ENCODE assay signal across 37 cellular contexts in the genomic region with DNA sequence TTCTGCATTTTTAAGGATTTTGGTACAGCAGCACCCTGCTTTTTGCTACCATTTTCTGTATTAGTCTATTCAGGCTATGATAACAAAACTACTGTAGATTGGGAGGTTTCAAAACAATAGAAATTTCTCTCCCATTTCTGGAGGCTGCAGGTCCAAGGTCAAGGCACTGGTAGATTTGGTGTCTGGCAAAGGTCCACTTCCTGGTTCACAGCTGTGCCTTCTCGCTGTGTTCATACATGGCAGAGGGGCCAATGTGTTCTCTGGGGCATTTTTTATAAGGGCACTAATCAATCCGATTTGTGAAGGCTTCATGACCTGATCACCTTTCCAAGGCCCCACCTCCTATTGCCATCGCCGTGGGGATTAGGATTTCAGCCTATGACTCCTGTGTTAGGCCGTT.
"Had no signal": no experiment of that assay in that cellular context is flagged by ENCODE, and none has a peak within 500 bp of the region (broad histone marks: within the 10 kb centered on the region; RNA-seq: fewer than 3 reads in every experiment).

No MANE protein-coding gene starts in this region.

- H3K4me1 ChIP-seq: adrenal gland had no signal

- ATAC-seq: activated CD8-positive, alpha-beta memory T cell treated with anti-CD3 and anti-CD28 coated beads, Interleukin-2, amount 10 ng/mL, durations not matched to agents 7 days and 5 days; activated CD8-positive, alpha-beta T cell treated with anti-CD3 and anti-CD28 coated beads, Interleukin-2, amount 10 ng/mL, durations not matched to agents 7 days and 5 days; T-cell had no signal

- H3K27ac ChIP-seq: adrenal gland, cardiac muscle cell, VCaP had no signal

- H3K27me3 Mint-ChIP-seq: activated B cell treated with CpG ODN at 0.5 μM for 24 hours; activated CD4-positive, alpha-beta T cell treated with anti-CD3 and anti-CD28 coated beads, Interleukin-2, amount 10 ng/mL, durations not matched to agents 24 days and 14 days; activated CD8-positive, alpha-beta memory T cell treated with anti-CD3 and anti-CD28 coated beads, Interleukin-2, amount 10 ng/mL, durations not matched to agents 7 days and 5 days; activated naive CD4-positive, alpha-beta T cell treated with anti-CD3 and anti-CD28 coated beads, Interleukin-2, amount 10 ng/mL, durations not matched to agents 7 days and 5 days; activated naive CD4-positive, alpha-beta T cell treated with anti-CD3 and anti-CD28 coated beads, Interleukin-2, amount 50 U/mL, for 24 hours had no signal

- H3K4me1 Mint-ChIP-seq: activated B cell treated with CpG ODN at 0.5 μM for 24 hours; activated CD4-positive, alpha-beta T cell treated with anti-CD3 and anti-CD28 coated beads, Interleukin-2, amount 10 ng/mL, durations not matched to agents 24 days and 14 days; activated CD8-positive, alpha-beta memory T cell treated with anti-CD3 and anti-CD28 coated beads, Interleukin-2, amount 10 ng/mL, durations not matched to agents 7 days and 5 days; activated naive CD4-positive, alpha-beta T cell treated with anti-CD3 and anti-CD28 coated beads, Interleukin-2, amount 10 ng/mL, durations not matched to agents 7 days and 5 days; activated naive CD4-positive, alpha-beta T cell treated with anti-CD3 and anti-CD28 coated beads, Interleukin-2, amount 50 U/mL, for 24 hours; activated naive CD8-positive, alpha-beta T cell treated with anti-CD3 and anti-CD28 coated beads, Interleukin-2, amount 10 ng/mL, durations not matched to agents 7 days and 5 days; central memory CD8-positive, alpha-beta T cell; T-cell had no signal

- H3K4me3 Mint-ChIP-seq: activated B cell treated with CpG ODN at 0.5 μM for 24 hours; activated CD4-positive, alpha-beta memory T cell treated with anti-CD3 and anti-CD28 coated beads for 36 hours; activated CD4-positive, alpha-beta T cell treated with anti-CD3 and anti-CD28 coated beads, Interleukin-2, amount 10 ng/mL, durations not matched to agents 24 days and 14 days; activated CD8-positive, alpha-beta memory T cell treated with anti-CD3 and anti-CD28 coated beads, Interleukin-2, amount 10 ng/mL, durations not matched to agents 7 days and 5 days; activated CD8-positive, alpha-beta T cell treated with anti-CD3 and anti-CD28 coated beads, Interleukin-2, amount 10 ng/mL, durations not matched to agents 7 days and 5 days; activated naive CD4-positive, alpha-beta T cell treated with anti-CD3 and anti-CD28 coated beads, Interleukin-2, amount 10 ng/mL, durations not matched to agents 7 days and 5 days; activated naive CD4-positive, alpha-beta T cell treated with anti-CD3 and anti-CD28 coated beads, Interleukin-2, amount 50 U/mL, for 24 hours; activated naive CD8-positive, alpha-beta T cell; activated naive CD8-positive, alpha-beta T cell treated with anti-CD3 and anti-CD28 coated beads, Interleukin-2, amount 10 ng/mL, durations not matched to agents 7 days and 5 days; activated T-cell treated with anti-CD3 and anti-CD28 coated beads, Interleukin-2, amount 50 U/mL, for 24 hours; brain; central memory CD8-positive, alpha-beta T cell; T-cell; T-helper 2 cell treated with Interferon-gamma antibody and Interleukin-4, amounts not matched to agents 5 μg/mL and 100 μg/mL, for 36 hours had no signal

- DNase-seq: activated B cell treated with CpG ODN at 0.5 μM for 24 hours; activated CD4-positive, alpha-beta memory T cell treated with anti-CD3 and anti-CD28 coated beads for 36 hours; activated CD4-positive, alpha-beta T cell treated with anti-CD3 and anti-CD28 coated beads for 4 hours; activated CD4-positive, alpha-beta T cell treated with anti-CD3 and anti-CD28 coated beads, Interleukin-2, amount 10 ng/mL, durations not matched to agents 24 days and 14 days; activated CD4-positive, alpha-beta T cell treated with anti-CD3 and anti-CD28 coated beads, Interleukin-2, amount 50 U/mL, for 1 hour; activated CD4-positive, alpha-beta T cell treated with anti-CD3 and anti-CD28 coated beads, Interleukin-2, amount 50 U/mL, for 4 hours; activated CD4-positive, CD25-positive, alpha-beta regulatory T cell treated with anti-CD3 and anti-CD28 coated beads, Interleukin-2, amount 50 U/mL, for 72 hours; activated CD8-positive, alpha-beta memory T cell treated with anti-CD3 and anti-CD28 coated beads for 24 hours; activated CD8-positive, alpha-beta memory T cell treated with anti-CD3 and anti-CD28 coated beads, Interleukin-2, amount 10 ng/mL, durations not matched to agents 7 days and 5 days; activated CD8-positive, alpha-beta memory T cell treated with anti-CD3 and anti-CD28 coated beads, Interleukin-2, amount 50 U/mL, for 48 hours; activated CD8-positive, alpha-beta T cell treated with anti-CD3 and anti-CD28 coated beads, Interleukin-2, amount 10 ng/mL, durations not matched to agents 7 days and 5 days; activated effector memory CD4-positive, alpha-beta T cell treated with Interleukin-2 at 50 U/mL for 16 hours; activated gamma-delta T cell; activated naive CD4-positive, alpha-beta T cell treated with anti-CD3 and anti-CD28 coated beads, Interleukin-2, amount 10 ng/mL, durations not matched to agents 7 days and 5 days; activated naive CD4-positive, alpha-beta T cell treated with Interleukin-2 at 50 U/mL for 16 hours; activated naive CD8-positive, alpha-beta T cell treated with anti-CD3 and anti-CD28 coated beads, Interleukin-2, amount 10 ng/mL, durations not matched to agents 7 days and 5 days; activated T-cell treated with anti-CD3 and anti-CD28 coated beads, Interleukin-2, amount 50 U/mL, for 24 hours; activated T-cell treated with anti-CD3 and anti-CD28 coated beads, Interleukin-2, amount 50 U/mL, for 48 hours; amniotic stem cell; aorta; caudate nucleus; cerebellar nuclear complex; T-cell; T-helper 2 cell; T-helper 9 cell had no signal

- H3K27me3 ChIP-seq: adrenal gland, cardiac muscle cell had no signal

- H3K4me3 ChIP-seq: adrenal gland, cardiac muscle cell had no signal

- H3K36me3 Mint-ChIP-seq: activated CD4-positive, alpha-beta memory T cell treated with anti-CD3 and anti-CD28 coated beads for 36 hours; activated CD8-positive, alpha-beta memory T cell treated with anti-CD3 and anti-CD28 coated beads, Interleukin-2, amount 10 ng/mL, durations not matched to agents 7 days and 5 days; activated naive CD4-positive, alpha-beta T cell treated with anti-CD3 and anti-CD28 coated beads, Interleukin-2, amount 10 ng/mL, durations not matched to agents 7 days and 5 days; activated naive CD8-positive, alpha-beta T cell; activated naive CD8-positive, alpha-beta T cell treated with anti-CD3 and anti-CD28 coated beads, Interleukin-2, amount 10 ng/mL, durations not matched to agents 7 days and 5 days had no signal

- H3K36me3 ChIP-seq: adrenal gland, cardiac muscle cell had no signal

- FAIRE-seq: astrocyte, bronchial epithelial cell, TTC549 had no signal

- H3K27ac Mint-ChIP-seq: activated B cell treated with CpG ODN at 0.5 μM for 24 hours; activated CD4-positive, alpha-beta memory T cell treated with anti-CD3 and anti-CD28 coated beads for 36 hours; activated CD4-positive, alpha-beta T cell treated with anti-CD3 and anti-CD28 coated beads, Interleukin-2, amount 10 ng/mL, durations not matched to agents 24 days and 14 days; activated CD8-positive, alpha-beta memory T cell treated with anti-CD3 and anti-CD28 coated beads, Interleukin-2, amount 10 ng/mL, durations not matched to agents 7 days and 5 days; activated CD8-positive, alpha-beta T cell treated with anti-CD3 and anti-CD28 coated beads, Interleukin-2, amount 10 ng/mL, durations not matched to agents 7 days and 5 days; activated naive CD4-positive, alpha-beta T cell treated with anti-CD3 and anti-CD28 coated beads, Interleukin-2, amount 10 ng/mL, durations not matched to agents 7 days and 5 days; activated naive CD4-positive, alpha-beta T cell treated with anti-CD3 and anti-CD28 coated beads, Interleukin-2, amount 50 U/mL, for 24 hours; activated naive CD8-positive, alpha-beta T cell; activated naive CD8-positive, alpha-beta T cell treated with anti-CD3 and anti-CD28 coated beads, Interleukin-2, amount 10 ng/mL, durations not matched to agents 7 days and 5 days; activated T-cell treated with anti-CD3 and anti-CD28 coated beads, Interleukin-2, amount 50 U/mL, for 24 hours; activated T-helper 2 cell treated with anti-CD3 and anti-CD28 coated beads, Interferon-gamma antibody, Interleukin-2, Interleukin-4, amounts not matched to agents 10 μg/mL and 5 μg/mL and 100 μg/mL, durations not matched to agents 14 hours and 24 hours and 36 hours; brain; T-cell; T-helper 2 cell treated with Interferon-gamma antibody and Interleukin-4, amounts not matched to agents 5 μg/mL and 100 μg/mL, for 36 hours had no signal
